Comparison of ENCODE assay signal across 24 cellular contexts in genomic region chr18:62033207-62033606, GRCh38.
DNase-seq lines count a peak whose midpoint lies in the region; ATAC-seq and TF ChIP-seq lines count a peak whose summit lies in the region.
"Had no signal": no experiment of that assay in that cellular context is flagged by ENCODE, and none has a peak within 500 bp of the region (broad histone marks: within the 10 kb centered on the region; RNA-seq: fewer than 3 reads in every experiment).

No MANE protein-coding gene starts in this region.

- POLR2A ChIA-PET in activated CD4-positive, alpha-beta T cell treated with anti-CD3 and anti-CD28 coated beads for 36 hours (lab: Charles Lee), result no interaction called here
- POLR2A ChIA-PET in CD4-positive, alpha-beta T cell (lab: Charles Lee), result no interaction called here
- POLR2A ChIA-PET in T-cell (lab: Charles Lee), result interaction anchor here in 1 of 2 donors (0.5 kb wide), 1 partner anchor 898 kb away, joined by 7 read pairs; no protein-coding TSS in a partner anchor

- no peak for TF ChIP-seq CTCF in CD4-positive, alpha-beta T cell (IDR thresholded peaks at IDR 0.05)
- TF ChIP-seq CTCF in lung (IDR thresholded peaks at IDR 0.05; ENCODE audit: control extremely low read depth, extremely low read depth) (no peak), endodermal cell (conservative IDR thresholded peaks at IDR 0.05) (no peak), endothelial cell (IDR thresholded peaks at IDR 0.05; ENCODE audit: unreplicated experiment) (no peak)

- no peak overlapping the region for H3K4me3 Mint-ChIP-seq in activated CD4-positive, alpha-beta T cell treated with anti-CD3 and anti-CD28 coated beads for 36 hours
- H3K4me3 Mint-ChIP-seq in CD4-positive, alpha-beta T cell, result peak overlapping the region; percentile 16
- peak overlapping the region in 1 of 3 donors; percentile 22 for H3K4me3 Mint-ChIP-seq in T-cell
- no peak overlapping the region for H3K4me3 Mint-ChIP-seq in endodermal cell
- H3K4me3 Mint-ChIP-seq in endothelial cell (ENCODE audit: unreplicated experiment), result no peak overlapping the region
- H3K4me3 Mint-ChIP-seq: B cell, GM23338, IgD-negative memory B cell had no signal

- WGBS in lung, 2 donors, result 78 to 86% methylated on average over 5 of the region's 5 CpGs
- WGBS in endodermal cell (ENCODE audit: insufficient coverage in 1 of 2, insufficient read length in 1 of 2), 2 experiments, result 91 to 100% methylated on average over 2 to 5 of the region's 5 CpGs

- H3K4me3 ChIP-seq in lung (no peak overlapping the region), endodermal cell (ENCODE audit: low read length) (no peak overlapping the region)
- H3K4me3 ChIP-seq: GM23338 had no signal

- H3K27ac Mint-ChIP-seq in activated CD4-positive, alpha-beta T cell treated with anti-CD3 and anti-CD28 coated beads for 36 hours, result no peak overlapping the region
- peak overlapping the region; percentile 48 for H3K27ac Mint-ChIP-seq in CD4-positive, alpha-beta T cell
- H3K27ac Mint-ChIP-seq in T-cell (no peak overlapping the region), endodermal cell (no peak overlapping the region), endothelial cell (ENCODE audit: unreplicated experiment) (no peak overlapping the region)
- H3K27ac Mint-ChIP-seq: B cell, GM23338, IgD-negative memory B cell had no signal

- no peaks in the 10 kb centered on the region for H3K9me3 ChIP-seq in CD4-positive, alpha-beta T cell (ENCODE audit: control insufficient read depth, low read length)
- peaks cover 0 to 2% of the 10 kb centered on the region in 2 donors for H3K9me3 ChIP-seq in lung (ENCODE audit: control insufficient read depth in 2 of 2, insufficient read depth in 1 of 2, low read length in 1 of 2)
- H3K9me3 ChIP-seq in endodermal cell (ENCODE audit: control insufficient read depth, low read length), result no peaks in the 10 kb centered on the region

- no peaks in the 10 kb centered on the region for H3K36me3 Mint-ChIP-seq in activated CD4-positive, alpha-beta T cell treated with anti-CD3 and anti-CD28 coated beads for 36 hours (ENCODE audit: low read depth)
- no peaks in the 10 kb centered on the region for H3K36me3 Mint-ChIP-seq in CD4-positive, alpha-beta T cell (ENCODE audit: low read depth)
- no peaks in the 10 kb centered on the region for H3K36me3 Mint-ChIP-seq in T-cell
- no peaks in the 10 kb centered on the region for H3K36me3 Mint-ChIP-seq in endodermal cell (ENCODE audit: low read depth)
- H3K36me3 Mint-ChIP-seq in endothelial cell (ENCODE audit: low read depth, unreplicated experiment), result no peaks in the 10 kb centered on the region
- H3K36me3 Mint-ChIP-seq: IgD-negative memory B cell had no signal

- no peaks in the 10 kb centered on the region for H3K27me3 ChIP-seq in CD4-positive, alpha-beta T cell (ENCODE audit: control insufficient read depth, insufficient read depth, low read length)
- H3K27me3 ChIP-seq in lung (ENCODE audit: control insufficient read depth, insufficient read depth), result no peaks in the 10 kb centered on the region
- H3K27me3 ChIP-seq in endodermal cell (ENCODE audit: control insufficient read depth, insufficient read depth, low read length, poor library complexity, severe bottlenecking), result no peaks in the 10 kb centered on the region

- intact Hi-C loops in activated CD4-positive, alpha-beta T cell treated with anti-CD3 and anti-CD28 coated beads for 36 hours (cut with DNase I, micrococcal nuclease), result no loop called here
- intact Hi-C loops in CD4-positive, alpha-beta T cell (cut with DNase I, micrococcal nuclease), result no loop called here

- no peak overlapping the region for H3K27ac ChIP-seq in CD4-positive, alpha-beta T cell (ENCODE audit: low read depth, low read length)
- H3K27ac ChIP-seq in lung (ENCODE audit: low read depth in 1 of 2, low read length in 1 of 2) (no peak overlapping the region), endodermal cell (ENCODE audit: low read depth, low read length) (no peak overlapping the region)

- CTCF ChIA-PET in activated CD4-positive, alpha-beta T cell treated with anti-CD3 and anti-CD28 coated beads for 36 hours (lab: Charles Lee), result interaction anchor here (0.6 kb wide), 1 partner anchor 213 kb away, joined by 3 read pairs; no protein-coding TSS in a partner anchor
- CTCF ChIA-PET in CD4-positive, alpha-beta T cell (lab: Charles Lee), result no interaction called here
- CTCF ChIA-PET in T-cell (lab: Charles Lee), result no interaction called here

- no peak overlapping the region for H3K9ac ChIP-seq in endodermal cell (ENCODE audit: extremely low read depth, low read length, poor library complexity, severe bottlenecking)

- no peaks in the 10 kb centered on the region for H3K27me3 Mint-ChIP-seq in activated CD4-positive, alpha-beta T cell treated with anti-CD3 and anti-CD28 coated beads for 36 hours
- H3K27me3 Mint-ChIP-seq in CD4-positive, alpha-beta T cell, result no peaks in the 10 kb centered on the region
- H3K27me3 Mint-ChIP-seq in T-cell, result peaks cover 0 to 3% of the 10 kb centered on the region in 2 donors
- H3K27me3 Mint-ChIP-seq in endodermal cell (ENCODE audit: insufficient read depth), result no peaks in the 10 kb centered on the region
- no peaks in the 10 kb centered on the region for H3K27me3 Mint-ChIP-seq in endothelial cell (ENCODE audit: unreplicated experiment)
- H3K27me3 Mint-ChIP-seq: IgD-negative memory B cell had no signal

- H3K36me3 ChIP-seq in lung (ENCODE audit: control insufficient read depth in 2 of 2, insufficient read depth in 2 of 2, low read length in 2 of 2), result no peaks in the 10 kb centered on the region
- no peaks in the 10 kb centered on the region for H3K36me3 ChIP-seq in endodermal cell (ENCODE audit: control insufficient read depth, insufficient read depth, low read length)

- peaks cover 20% of the 10 kb centered on the region for H3K4me1 Mint-ChIP-seq in activated CD4-positive, alpha-beta T cell treated with anti-CD3 and anti-CD28 coated beads for 36 hours
- peaks cover 31% of the 10 kb centered on the region for H3K4me1 Mint-ChIP-seq in CD4-positive, alpha-beta T cell (ENCODE audit: low read depth)
- H3K4me1 Mint-ChIP-seq in T-cell (peaks cover 23 to 28% (median 24%) of the 10 kb centered on the region in 3 donors), endodermal cell (peaks cover 8% of the 10 kb centered on the region), endothelial cell (ENCODE audit: unreplicated experiment) (no peaks in the 10 kb centered on the region)
- H3K4me1 Mint-ChIP-seq: B cell, IgD-negative memory B cell had no signal

- H3K9me3 Mint-ChIP-seq in activated CD4-positive, alpha-beta T cell treated with anti-CD3 and anti-CD28 coated beads for 36 hours (ENCODE audit: low read depth), result peaks cover 3% of the 10 kb centered on the region
- H3K9me3 Mint-ChIP-seq in CD4-positive, alpha-beta T cell, result no peaks in the 10 kb centered on the region
- H3K9me3 Mint-ChIP-seq in T-cell (no peaks in the 10 kb centered on the region), endodermal cell (peaks cover 6% of the 10 kb centered on the region), endothelial cell (ENCODE audit: unreplicated experiment) (no peaks in the 10 kb centered on the region)
- H3K9me3 Mint-ChIP-seq: GM23338 had no signal

- peak; percentile 93 for ATAC-seq in activated CD4-positive, alpha-beta T cell treated with anti-CD3 and anti-CD28 coated beads for 36 hours
- ATAC-seq in CD4-positive, alpha-beta T cell (ENCODE audit: poor library complexity), result peak; percentile 92
- ATAC-seq in T-cell (replicated peaks in 1 of 4) (peak; percentile 78 to 95 (median 84)), lung (ENCODE audit: insufficient read depth, low FRiP score) (peak; percentile 34)
- ATAC-seq: GM23338 had no signal

- H3K4me1 ChIP-seq in lung (ENCODE audit: control insufficient read depth in 2 of 2, insufficient read depth in 2 of 2, low read length in 2 of 2), result no peaks in the 10 kb centered on the region
- peaks cover 4% of the 10 kb centered on the region for H3K4me1 ChIP-seq in endodermal cell (ENCODE audit: control insufficient read depth, insufficient read depth, low read length)

- no peak for DNase-seq in activated CD4-positive, alpha-beta T cell treated with anti-CD3 and anti-CD28 coated beads for 36 hours
- no peak for DNase-seq in activated CD4-positive, alpha-beta T cell treated with anti-CD3 and anti-CD28 coated beads, Interleukin-2, amount 50 U/mL, for 4 hours
- no peak for DNase-seq in CD4-positive, alpha-beta T cell
- DNase-seq in T-cell, result no peak
- DNase-seq in lung (ENCODE audit: low spot score), result no peak
- no peak for DNase-seq in endodermal cell
- no peak for DNase-seq in GM19240 (ENCODE audit: insufficient read length, low spot score)
- no peak for DNase-seq in endothelial cell (ENCODE audit: low spot score)
- DNase-seq: 8988T; Calu3; HCEC 1CT; Kasumi-1; MM.1S; NCI-H1092; NCI-H1436 treated with DMSO at 0.1 percent for 48 hours; NCI-H2029; NCI-H2171; NCI-H446; NCI-H69; NK-92 treated with Interleukin-12 subunit alpha and Interleukin-12 subunit beta, amount 100 ng/mL, for 24 hours; Right ventricle myocardium superior had no signal

Comparison
In these comparisons a context has a peak if more than half of its experiments do, and no peak if none do; other contexts are left out.
1. ATAC-seq: peak in every context shown above with its lines; median percentile 93 in activated CD4-positive, alpha-beta T cell treated with anti-CD3 and anti-CD28 coated beads for 36 hours; 92 in CD4-positive, alpha-beta T cell; 84 in T-cell; 34 in lung.